7 cellular contexts compared by ENCODE assay signal in genomic region chr6:40159865-40160264, GRCh38.
"Had no signal": no experiment of that assay in that cellular context is flagged by ENCODE, and none has a peak within 500 bp of the region (broad histone marks: within the 10 kb centered on the region; RNA-seq: fewer than 3 reads in every experiment).

No MANE protein-coding gene starts in this region.

- DNase-seq: GDM1, GF-D8 had no signal

- FAIRE-seq: G401.6, GM12891, GM12892, GM18507, GM19239 had no signal
